ENCODE assay signal across 8 cellular contexts in the genomic region with DNA sequence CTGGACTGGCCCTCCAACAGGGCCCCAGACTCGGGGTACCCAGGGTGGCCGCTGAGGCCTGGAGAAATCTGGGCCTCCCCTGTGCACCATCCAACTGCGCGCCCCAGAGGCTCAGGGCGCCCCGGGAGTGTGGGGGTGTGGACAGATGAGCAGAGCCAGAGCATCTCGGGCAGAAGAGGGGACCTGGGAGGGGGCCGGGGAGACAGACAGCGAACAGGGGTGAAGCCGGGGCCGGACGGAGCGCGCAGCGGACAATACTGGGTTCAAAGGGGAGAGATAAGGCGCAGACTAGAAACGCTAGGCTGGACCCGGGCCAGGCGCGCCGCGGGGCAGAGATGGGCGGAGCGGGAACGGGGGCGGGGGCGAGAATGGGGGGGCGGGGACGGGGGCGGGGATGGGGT. TPM values are rescaled to one million over a fixed set of nuclear protein-coding genes. Genes with fewer than 3 reads are reported as not detected.
DNase-seq lines count a peak whose midpoint lies in the region; ATAC-seq, FAIRE-seq and TF ChIP-seq lines count a peak whose summit lies in the region.

No MANE protein-coding gene starts in this region.

- H3K4ac ChIP-seq in mesenchymal stem cell (ENCODE audit: low read depth in 1 of 2, low read length in 2 of 2) = peak overlapping the region in 1 of 2 experiments; percentile 59

- no peaks in the 10 kb centered on the region for H3K27me3 ChIP-seq in mammary epithelial cell (ENCODE audit: insufficient read depth, low read length)
- H3K27me3 ChIP-seq in mesenchymal stem cell (ENCODE audit: control insufficient read depth in 1 of 2, insufficient read depth in 1 of 2, low read length in 2 of 2) = peaks cover 7 to 14% of the 10 kb centered on the region in 2 experiments
- H3K27me3 ChIP-seq in upper lobe of right lung = no peaks in the 10 kb centered on the region

- peak; percentile 33 to 42 for DNase-seq in NOMO-1 (lab: John Stamatoyannopoulos, UW; ENCODE audit: unreplicated experiment in 2 of 2)
- no peak for DNase-seq in NOMO-1 treated with dmso at 0.1 percent for 144 hours (lab: John Stamatoyannopoulos, UW; ENCODE audit: unreplicated experiment)
- DNase-seq in HTR-8/SVneo (ENCODE audit: insufficient read length, low spot score) = no peak
- DNase-seq in mammary epithelial cell = no peak
- DNase-seq in mesenchymal stem cell = no peak
- no peak for DNase-seq in upper lobe of right lung
- DNase-seq in effector CD4-positive, alpha-beta T cell = no peak
- DNase-seq in NCI-H128 (lab: John Stamatoyannopoulos, UW; ENCODE audit: unreplicated experiment) = no peak

- no peak overlapping the region for H2BK120ac ChIP-seq in mesenchymal stem cell (ENCODE audit: low read depth, low read length)

- ATAC-seq in upper lobe of right lung = no peak

- FAIRE-seq in HTR-8/SVneo (lab: Jason Lieb, UNC) = peak; percentile 80

- H2BK12ac ChIP-seq in mesenchymal stem cell (ENCODE audit: low read length in 2 of 2) = no peak overlapping the region

- H3K9ac ChIP-seq in mammary epithelial cell (ENCODE audit: insufficient read depth, low read length) = no peak overlapping the region
- H3K9ac ChIP-seq in mesenchymal stem cell (ENCODE audit: low read length) = peak overlapping the region; percentile 69

- H3K18ac ChIP-seq in mesenchymal stem cell (ENCODE audit: low read depth in 1 of 2, low read length in 2 of 2) = peak overlapping the region in 1 of 2 experiments; percentile 9

- BruUV-seq in mammary epithelial cell (replicated peaks; lab: Mats Ljungman, UMichigan) = no TSS peak

- H2BK5ac ChIP-seq in mesenchymal stem cell (ENCODE audit: low read depth, low read length, poor library complexity, severe bottlenecking) = no peak overlapping the region

- in situ Hi-C loops in mammary epithelial cell (cut with MboI; ENCODE audit: low sequenced_read_pairs in 2 of 2) = no loop called here

- peak overlapping the region; percentile 71 for H4K91ac ChIP-seq in mesenchymal stem cell (ENCODE audit: low read length)

- no peaks in the 10 kb centered on the region for H3K79me2 ChIP-seq in mammary epithelial cell (ENCODE audit: insufficient read depth, low read length)

- H3K23ac ChIP-seq in mesenchymal stem cell (ENCODE audit: low read length in 2 of 2) = no peak overlapping the region

- H3K27ac ChIP-seq in mammary epithelial cell (ENCODE audit: insufficient read depth, low read depth, low read length) (no peak overlapping the region), mesenchymal stem cell (ENCODE audit: low read length, poor library complexity, severe bottlenecking) (no peak overlapping the region), upper lobe of right lung (peak overlapping the region; percentile 51)

- H3K36me3 ChIP-seq in mammary epithelial cell (ENCODE audit: insufficient read depth, low read length) = no peaks in the 10 kb centered on the region
- H3K36me3 ChIP-seq in mesenchymal stem cell (ENCODE audit: control insufficient read depth in 1 of 2, insufficient read depth in 2 of 2, low read depth in 1 of 2, low read length in 2 of 2) = no peaks in the 10 kb centered on the region
- no peaks in the 10 kb centered on the region for H3K36me3 ChIP-seq in upper lobe of right lung

- H3K4me2 ChIP-seq in mammary epithelial cell (ENCODE audit: insufficient read depth, low read depth, low read length) (peak overlapping the region; percentile 76), mesenchymal stem cell (ENCODE audit: low read length, poor library complexity, severe bottlenecking) (peak overlapping the region; percentile 66)

- 0% methylated on average over 4 of the region's 30 CpGs for WGBS in mammary epithelial cell (ENCODE audit: low coverage, missing lambda C conversion rate)
- 7% methylated on average over 15 of the region's 30 CpGs for WGBS in mesenchymal stem cell

- H3K79me1 ChIP-seq in mesenchymal stem cell (replicated peaks; ENCODE audit: low read length, poor library complexity, severe bottlenecking) = peaks cover 6% of the 10 kb centered on the region

- dilution Hi-C loops in mammary epithelial cell (cut with HindIII; ENCODE audit: low sequenced_read_pairs) = no loop called here

- CTCF ChIA-PET in mammary epithelial cell (lab: Charles Lee; ENCODE audit: low non-redundant PET) = no interaction called here

- H2AK5ac ChIP-seq in mesenchymal stem cell (ENCODE audit: low read length, severe bottlenecking) = no peak overlapping the region

- no peak overlapping the region for H3K14ac ChIP-seq in mesenchymal stem cell (ENCODE audit: low read length in 2 of 2)

- TF ChIP-seq CTCF in mammary epithelial cell (conservative IDR thresholded peaks at IDR 0.05 in 1 of 2, IDR thresholded peaks at IDR 0.05 in 1 of 2; ENCODE audit: extremely low read depth in 1 of 2, insufficient read depth in 1 of 2, low read depth in 1 of 2, low read length in 2 of 2) (no peak), upper lobe of right lung (IDR thresholded peaks at IDR 0.05) (no peak)

- H4K8ac ChIP-seq in mesenchymal stem cell (ENCODE audit: low read length) = peak overlapping the region; percentile 75

- H3K4me3 ChIP-seq in mammary epithelial cell (replicated peaks in 1 of 3; ENCODE audit: insufficient read depth in 1 of 3, low read depth in 2 of 3, low read length in 3 of 3) = peak overlapping the region in 2 of 3 experiments; percentile 34 to 84
- peak overlapping the region; percentile 69 to 72 for H3K4me3 ChIP-seq in mesenchymal stem cell (ENCODE audit: insufficient read depth in 1 of 2, low read depth in 1 of 2, low read length in 2 of 2)
- peak overlapping the region; percentile 87 for H3K4me3 ChIP-seq in upper lobe of right lung

- H4K20me1 ChIP-seq in mammary epithelial cell (ENCODE audit: insufficient read depth, low read length) = no peaks in the 10 kb centered on the region

- H2BK15ac ChIP-seq in mesenchymal stem cell (ENCODE audit: low read depth, poor library complexity, severe bottlenecking) = peak overlapping the region; percentile 65

- no peaks in the 10 kb centered on the region for H3K9me3 ChIP-seq in mammary epithelial cell (replicated peaks; ENCODE audit: insufficient read depth, low read length)
- no peaks in the 10 kb centered on the region for H3K9me3 ChIP-seq in mesenchymal stem cell (ENCODE audit: control insufficient read depth, low read length)
- no peaks in the 10 kb centered on the region for H3K9me3 ChIP-seq in upper lobe of right lung

- intact Hi-C loops in mammary epithelial cell (cut with micrococcal nuclease) = loop anchor here (2.0 to 5.0 kb wide), 3 partner anchors 16 to 44 kb away; no protein-coding TSS in a partner anchor
- intact Hi-C loops in upper lobe of right lung (cut with DNase I) = no loop called here

- H3K4me1 ChIP-seq in mammary epithelial cell (ENCODE audit: insufficient read depth, low read length) = peaks cover 12% of the 10 kb centered on the region
- H3K4me1 ChIP-seq in mesenchymal stem cell (ENCODE audit: control insufficient read depth, insufficient read depth, low read depth, low read length) = peaks cover 18% of the 10 kb centered on the region
- H3K4me1 ChIP-seq in upper lobe of right lung = peaks cover 10% of the 10 kb centered on the region

- peak overlapping the region; percentile 69 for H2AFZ ChIP-seq in mammary epithelial cell (ENCODE audit: low read depth, low read length)
- H2AFZ ChIP-seq in mesenchymal stem cell (ENCODE audit: low read depth, low read length) = no peak overlapping the region

RNA-seq across cellular contexts. Expression of gene CERS4, which starts 0.5 kb away (rescaled TPM):
- total RNA-seq in mammary epithelial cell (10 to 100 TPM; 21.0 to 23.3 TPM), upper lobe of right lung (65.4 TPM)
- 18.9 TPM for polyA plus RNA-seq in mammary epithelial cell
- polyA minus RNA-seq in mammary epithelial cell = 32.9 TPM
- polyA plus RNA-seq in mesenchymal stem cell (2013, experiment 1 of 2) = 11.7 TPM
- 12.0 TPM for polyA plus RNA-seq in mesenchymal stem cell (2013, experiment 2 of 2)

RNA-seq across cellular contexts. Expression of gene FBN3, which starts 59.3 kb away (rescaled TPM):
- total RNA-seq in mammary epithelial cell = under 1 TPM in 1 of 2 donors, not detected in 1; under 0.01 TPM
- polyA plus RNA-seq in mammary epithelial cell = not detected
- not detected for polyA minus RNA-seq in mammary epithelial cell
- not detected for polyA plus RNA-seq in mesenchymal stem cell (2013, experiment 1 of 2)
- polyA plus RNA-seq in mesenchymal stem cell (2013, experiment 2 of 2) = not detected
- total RNA-seq in upper lobe of right lung = 8.5 TPM

Comparison
In these comparisons a context has a peak if more than half of its experiments do, and no peak if none do; other contexts are left out.
1. DNase-seq: peak in NOMO-1 (2 of 2); none in NOMO-1 treated with dmso at 0.1 percent for 144 hours (single experiment), HTR-8/SVneo (single experiment), mammary epithelial cell (single experiment), mesenchymal stem cell (single experiment), upper lobe of right lung (single experiment), effector CD4-positive, alpha-beta T cell (single experiment) and NCI-H128 (single experiment).
2. Peak in every context shown above with its lines, with median percentiles within 50 percentile points of each other: H3K4me3 ChIP-seq.